In genomic region chr5:133613184-133613583, GRCh38 we compare ENCODE assay signal across 17 cellular contexts. TPM values are rescaled to one million over a fixed set of nuclear protein-coding genes. Genes with fewer than 3 reads are reported as not detected.
DNase-seq lines count a peak whose midpoint lies in the region; ATAC-seq and TF ChIP-seq lines count a peak whose summit lies in the region.
"Had no signal": no experiment of that assay in that cellular context is flagged by ENCODE, and none has a peak within 500 bp of the region (broad histone marks: within the 10 kb centered on the region; RNA-seq: fewer than 3 reads in every experiment).

No MANE protein-coding gene starts in this region.

- no TSS peak for BruUV-seq in Calu3 (replicated peaks; lab: Mats Ljungman, UMichigan)

- H3K27me3 ChIP-seq in CD4-positive, CD25-positive, alpha-beta regulatory T cell (ENCODE audit: control insufficient read depth, insufficient read depth, low read length), result peaks cover 36% of the 10 kb centered on the region
- H3K27me3 ChIP-seq in SJCRH30 (no peaks in the 10 kb centered on the region), colonic mucosa (peaks cover 46% of the 10 kb centered on the region)
- H3K27me3 ChIP-seq: pancreas had no signal

- peaks cover 0 to 6% (median 0%) of the 10 kb centered on the region in 7 donors for H3K9me3 Mint-ChIP-seq in CD4-positive, CD25-positive, alpha-beta regulatory T cell
- H3K9me3 Mint-ChIP-seq in Calu3 (ENCODE audit: low read depth, unreplicated experiment), result no peaks in the 10 kb centered on the region
- no peaks in the 10 kb centered on the region for H3K9me3 Mint-ChIP-seq in activated naive CD8-positive, alpha-beta T cell (ENCODE audit: low read depth)
- H3K9me3 Mint-ChIP-seq in mesothelial cell of epicardium, result no peaks in the 10 kb centered on the region

- peaks cover 3% of the 10 kb centered on the region for H3K36me3 Mint-ChIP-seq in CD4-positive, CD25-positive, alpha-beta regulatory T cell
- H3K36me3 Mint-ChIP-seq in Calu3 (ENCODE audit: insufficient read depth, unreplicated experiment) (peaks cover 13% of the 10 kb centered on the region), mesothelial cell of epicardium (no peaks in the 10 kb centered on the region)
- no peaks in the 10 kb centered on the region for H3K36me3 Mint-ChIP-seq in activated naive CD8-positive, alpha-beta T cell

- no peak overlapping the region for H3K9ac ChIP-seq in colonic mucosa (ENCODE audit: low read depth in 2 of 2, low read length in 2 of 2)

- no peaks in the 10 kb centered on the region for H3K36me3 ChIP-seq in CD4-positive, CD25-positive, alpha-beta regulatory T cell (ENCODE audit: control insufficient read depth, insufficient read depth, low read length)
- H3K36me3 ChIP-seq in SJCRH30, result no peaks in the 10 kb centered on the region
- no peaks in the 10 kb centered on the region for H3K36me3 ChIP-seq in colonic mucosa
- H3K36me3 ChIP-seq: cardiac muscle cell, pancreas, tibial artery had no signal

- CTCF ChIA-PET in Calu3 (lab: Charles Lee), result interaction anchor here (0.8 kb wide), 1 partner anchor 48 kb away, joined by 3 read pairs; no protein-coding TSS in a partner anchor

- H3K9me3 ChIP-seq in CD4-positive, CD25-positive, alpha-beta regulatory T cell (ENCODE audit: control insufficient read depth in 2 of 2, low read length in 2 of 2), result no peaks in the 10 kb centered on the region
- no peaks in the 10 kb centered on the region for H3K9me3 ChIP-seq in SJCRH30 (replicated peaks)
- H3K9me3 ChIP-seq in colonic mucosa, result no peaks in the 10 kb centered on the region
- H3K9me3 ChIP-seq: pancreas, tibial artery had no signal

- no peak for DNase-seq in CD4-positive, CD25-positive, alpha-beta regulatory T cell
- DNase-seq in Calu3, result no peak
- no peak for DNase-seq in mesothelial cell of epicardium (ENCODE audit: low spot score in 2 of 2, unreplicated experiment in 2 of 2)
- no peak for DNase-seq in SJCRH30
- DNase-seq in AML-193 (lab: John Stamatoyannopoulos, UW), result no peak
- no peak for DNase-seq in colonic mucosa
- DNase-seq: effector CD8-positive, alpha-beta T cell; hippocampal formation; NCI-H524 treated with DMSO at 0.1 percent for 48 hours; OCI-M1; stimulated activated CD4-positive, alpha-beta T cell treated with anti-CD3 and anti-CD28 coated beads, Interleukin-4, amount 100 ng/mL, for 24 hours; tibial artery had no signal

- no peak overlapping the region for H3K4me3 ChIP-seq in CD4-positive, CD25-positive, alpha-beta regulatory T cell (ENCODE audit: low read depth, low read length)
- H3K4me3 ChIP-seq in SJCRH30 (no peak overlapping the region), colonic mucosa (no peak overlapping the region)
- H3K4me3 ChIP-seq: SK-N-MC had no signal

- H3K27me3 Mint-ChIP-seq in CD4-positive, CD25-positive, alpha-beta regulatory T cell, result peaks cover 68% of the 10 kb centered on the region
- H3K27me3 Mint-ChIP-seq in Calu3 (ENCODE audit: unreplicated experiment) (peaks cover 85% of the 10 kb centered on the region), mesothelial cell of epicardium (ENCODE audit: low read depth) (peaks cover 81% of the 10 kb centered on the region)
- H3K27me3 Mint-ChIP-seq in activated naive CD8-positive, alpha-beta T cell, result peaks cover 41% of the 10 kb centered on the region

- TF ChIP-seq CTCF in Calu3 (IDR thresholded peaks at IDR 0.05; ENCODE audit: unreplicated experiment) (no peak), mesothelial cell of epicardium (IDR thresholded peaks at IDR 0.05; ENCODE audit: unreplicated experiment) (no peak), colonic mucosa (IDR thresholded peaks at IDR 0.05) (no peak)

- peaks cover 10% of the 10 kb centered on the region for H3K4me1 ChIP-seq in CD4-positive, CD25-positive, alpha-beta regulatory T cell (ENCODE audit: control insufficient read depth, insufficient read depth, low read length, poor library complexity, severe bottlenecking)
- H3K4me1 ChIP-seq in SJCRH30 (no peaks in the 10 kb centered on the region), colonic mucosa (peaks cover 8% of the 10 kb centered on the region)

- H3K4me3 Mint-ChIP-seq in CD4-positive, CD25-positive, alpha-beta regulatory T cell, result peak overlapping the region in 3 of 4 donors; percentile 6 to 83 (median 75)
- H3K4me3 Mint-ChIP-seq in Calu3 (ENCODE audit: low read depth, unreplicated experiment) (peak overlapping the region; percentile 46), mesothelial cell of epicardium (peak overlapping the region; percentile 68)
- peak overlapping the region; percentile 87 for H3K4me3 Mint-ChIP-seq in activated naive CD8-positive, alpha-beta T cell

- H3K27ac Mint-ChIP-seq in CD4-positive, CD25-positive, alpha-beta regulatory T cell, result no peak overlapping the region
- H3K27ac Mint-ChIP-seq in Calu3 (ENCODE audit: unreplicated experiment) (no peak overlapping the region), mesothelial cell of epicardium (no peak overlapping the region)
- peak overlapping the region; percentile 23 for H3K27ac Mint-ChIP-seq in activated naive CD8-positive, alpha-beta T cell

- peaks cover 8 to 29% (median 9%) of the 10 kb centered on the region in 4 donors for H3K4me1 Mint-ChIP-seq in CD4-positive, CD25-positive, alpha-beta regulatory T cell
- H3K4me1 Mint-ChIP-seq in Calu3 (ENCODE audit: low read depth, unreplicated experiment), result peaks cover 10% of the 10 kb centered on the region
- peaks cover 16% of the 10 kb centered on the region for H3K4me1 Mint-ChIP-seq in activated naive CD8-positive, alpha-beta T cell (ENCODE audit: low read depth)
- peaks cover 20% of the 10 kb centered on the region for H3K4me1 Mint-ChIP-seq in mesothelial cell of epicardium

- intact Hi-C loops in Calu3 (cut with micrococcal nuclease; ENCODE audit: unreplicated experiment), result no loop called here
- intact Hi-C loops in colonic mucosa (cut with DNase I), result no loop called here

- no peak for ATAC-seq in CD4-positive, CD25-positive, alpha-beta regulatory T cell (ENCODE audit: low read depth in 2 of 2)
- ATAC-seq in HG03108 (IDR thresholded peaks at IDR 0.05; ENCODE audit: unreplicated experiment), result no peak

- H3K27ac ChIP-seq in CD4-positive, CD25-positive, alpha-beta regulatory T cell (ENCODE audit: insufficient read depth, low read length, poor library complexity, severe bottlenecking), result no peak overlapping the region
- H3K27ac ChIP-seq in SJCRH30 (no peak overlapping the region), colonic mucosa (no peak overlapping the region)
- H3K27ac ChIP-seq: cardiac muscle cell, pancreas, SK-N-MC, tibial artery had no signal

RNA-seq across cellular contexts. Expression of gene FSTL4, which starts 0.8 kb away (rescaled TPM):
- 0.57 TPM for total RNA-seq in CD4-positive, CD25-positive, alpha-beta regulatory T cell
- polyA plus RNA-seq in CD4-positive, CD25-positive, alpha-beta regulatory T cell, result not detected
- total RNA-seq in Calu3 (2022), result 0.71 TPM in 1 of 2 replicates, not detected in the other
- 9.7 to 14.3 TPM (median 11.5 TPM) in 3 replicates for total RNA-seq in mesothelial cell of epicardium
- total RNA-seq in SJCRH30 (2014; rRNA removed; shearing (Covaris generic)), result 7.0 and 7.1 TPM in 2 replicates
- total RNA-seq in colonic mucosa, result under 1 TPM; 0.32 to 0.89 TPM
- polyA plus RNA-seq: cardiac muscle cell had no signal
